ENCODE assay signal across 9 cellular contexts in genomic region chr19:41997851-41998229, GRCh38. TPM values are rescaled to one million over a fixed set of nuclear protein-coding genes. Genes with fewer than 3 reads are reported as not detected.
DNase-seq lines count a peak whose midpoint lies in the region; ATAC-seq, FAIRE-seq and TF ChIP-seq lines count a peak whose summit lies in the region.
"Had no signal": no experiment of that assay in that cellular context is flagged by ENCODE, and none has a peak within 500 bp of the region (broad histone marks: within the 10 kb centered on the region; RNA-seq: fewer than 3 reads in every experiment).

No MANE protein-coding gene starts in this region.

- H3K4me3 ChIP-seq in astrocyte (ENCODE audit: insufficient read depth, low read depth, low read length) = no peak overlapping the region

- H3K9me3 Mint-ChIP-seq in activated naive CD8-positive, alpha-beta T cell treated with anti-CD3 and anti-CD28 coated beads, Interleukin-2, amount 10 ng/mL, durations not matched to agents 7 days and 5 days = no peaks in the 10 kb centered on the region
- no peaks in the 10 kb centered on the region for H3K9me3 Mint-ChIP-seq in activated naive CD8-positive, alpha-beta T cell treated with anti-CD3 and anti-CD28 coated beads for 36 hours
- H3K9me3 Mint-ChIP-seq in astrocyte (ENCODE audit: unreplicated experiment) = peaks cover 11% of the 10 kb centered on the region
- H3K9me3 Mint-ChIP-seq in stimulated activated memory B cell treated with anti-CD40 and anti-IgM and Interleukin-4, amounts not matched to agents 10 μg/mL and 1 μg/mL and 100 μg/mL, for 72 hours = no peaks in the 10 kb centered on the region

- H3K36me3 Mint-ChIP-seq in activated naive CD8-positive, alpha-beta T cell treated with anti-CD3 and anti-CD28 coated beads, Interleukin-2, amount 10 ng/mL, durations not matched to agents 7 days and 5 days = no peaks in the 10 kb centered on the region
- H3K36me3 Mint-ChIP-seq in activated naive CD8-positive, alpha-beta T cell treated with anti-CD3 and anti-CD28 coated beads for 36 hours = no peaks in the 10 kb centered on the region
- peaks cover 15% of the 10 kb centered on the region for H3K36me3 Mint-ChIP-seq in astrocyte (ENCODE audit: low read depth, unreplicated experiment)
- no peaks in the 10 kb centered on the region for H3K36me3 Mint-ChIP-seq in stimulated activated memory B cell treated with anti-CD40 and anti-IgM and Interleukin-4, amounts not matched to agents 10 μg/mL and 1 μg/mL and 100 μg/mL, for 72 hours

- peaks cover 48% of the 10 kb centered on the region for H3K27me3 ChIP-seq in astrocyte (ENCODE audit: insufficient read depth, low read length)

- peaks cover 25% of the 10 kb centered on the region for H3K4me1 Mint-ChIP-seq in activated naive CD8-positive, alpha-beta T cell treated with anti-CD3 and anti-CD28 coated beads, Interleukin-2, amount 10 ng/mL, durations not matched to agents 7 days and 5 days
- H3K4me1 Mint-ChIP-seq in activated naive CD8-positive, alpha-beta T cell treated with anti-CD3 and anti-CD28 coated beads for 36 hours = peaks cover 17% of the 10 kb centered on the region
- H3K4me1 Mint-ChIP-seq in astrocyte (ENCODE audit: low read depth, unreplicated experiment) = peaks cover 8% of the 10 kb centered on the region
- H3K4me1 Mint-ChIP-seq in stimulated activated memory B cell treated with anti-CD40 and anti-IgM and Interleukin-4, amounts not matched to agents 10 μg/mL and 1 μg/mL and 100 μg/mL, for 72 hours = peaks cover 44% of the 10 kb centered on the region

- ATAC-seq in activated naive CD8-positive, alpha-beta T cell treated with anti-CD3 and anti-CD28 coated beads, Interleukin-2, amount 10 ng/mL, durations not matched to agents 7 days and 5 days (ENCODE audit: low read depth) = no peak
- peak; percentile 38 for ATAC-seq in stimulated activated memory B cell treated with anti-CD40 and anti-IgM and Interleukin-4, amounts not matched to agents 10 μg/mL and 1 μg/mL and 100 μg/mL, for 72 hours
- ATAC-seq in GM19328 (IDR thresholded peaks at IDR 0.05; ENCODE audit: unreplicated experiment) = no peak

- no peak for FAIRE-seq in astrocyte (lab: Jason Lieb, UNC)

- no peaks in the 10 kb centered on the region for H3K79me2 ChIP-seq in astrocyte (ENCODE audit: insufficient read depth, low read length)

- H3K9me3 ChIP-seq in astrocyte (ENCODE audit: insufficient read depth, low read depth, low read length) = no peaks in the 10 kb centered on the region

- no peak overlapping the region for H3K27ac ChIP-seq in astrocyte (ENCODE audit: low read depth, low read length)

- TF ChIP-seq CTCF in astrocyte (IDR thresholded peaks at IDR 0.05; ENCODE audit: insufficient read depth, low read depth, low read length) = no peak

- no peaks in the 10 kb centered on the region for H3K36me3 ChIP-seq in astrocyte (ENCODE audit: insufficient read depth, low read length)

- DNase-seq in activated naive CD8-positive, alpha-beta T cell treated with anti-CD3 and anti-CD28 coated beads, Interleukin-2, amount 10 ng/mL, durations not matched to agents 7 days and 5 days = no peak
- DNase-seq in activated naive CD8-positive, alpha-beta T cell treated with anti-CD3 and anti-CD28 coated beads for 36 hours = no peak
- DNase-seq in NCI-H1694 treated with DMSO at 0.1 percent for 48 hours (lab: John Stamatoyannopoulos, UW) (peak; percentile 86), astrocyte (ENCODE audit: low read depth) (no peak), dermis blood vessel endothelial cell (no peak), NCI-H1105 (lab: John Stamatoyannopoulos, UW) (no peak)

- H3K27me3 Mint-ChIP-seq in activated naive CD8-positive, alpha-beta T cell treated with anti-CD3 and anti-CD28 coated beads, Interleukin-2, amount 10 ng/mL, durations not matched to agents 7 days and 5 days = peaks cover 66% of the 10 kb centered on the region
- H3K27me3 Mint-ChIP-seq in activated naive CD8-positive, alpha-beta T cell treated with anti-CD3 and anti-CD28 coated beads for 36 hours = peaks cover 73% of the 10 kb centered on the region
- peaks cover 79% of the 10 kb centered on the region for H3K27me3 Mint-ChIP-seq in astrocyte (ENCODE audit: low read depth, unreplicated experiment)
- H3K27me3 Mint-ChIP-seq in stimulated activated memory B cell treated with anti-CD40 and anti-IgM and Interleukin-4, amounts not matched to agents 10 μg/mL and 1 μg/mL and 100 μg/mL, for 72 hours = peaks cover 78% of the 10 kb centered on the region

- POLR2A ChIA-PET in activated naive CD8-positive, alpha-beta T cell treated with anti-CD3 and anti-CD28 coated beads, Interleukin-2, amount 10 ng/mL, durations not matched to agents 7 days and 5 days (lab: Charles Lee) = no interaction called here

- H3K4me2 ChIP-seq in astrocyte (ENCODE audit: low read length) = no peak overlapping the region

- no peak overlapping the region for H3K9ac ChIP-seq in astrocyte (ENCODE audit: low read length)

- H4K20me1 ChIP-seq in astrocyte (ENCODE audit: insufficient read depth, low read length) = peaks cover 13% of the 10 kb centered on the region

- no peak overlapping the region for H3K27ac Mint-ChIP-seq in activated naive CD8-positive, alpha-beta T cell treated with anti-CD3 and anti-CD28 coated beads, Interleukin-2, amount 10 ng/mL, durations not matched to agents 7 days and 5 days
- H3K27ac Mint-ChIP-seq in activated naive CD8-positive, alpha-beta T cell treated with anti-CD3 and anti-CD28 coated beads for 36 hours = no peak overlapping the region
- H3K27ac Mint-ChIP-seq in astrocyte (ENCODE audit: unreplicated experiment) = no peak overlapping the region
- H3K27ac Mint-ChIP-seq in stimulated activated memory B cell treated with anti-CD40 and anti-IgM and Interleukin-4, amounts not matched to agents 10 μg/mL and 1 μg/mL and 100 μg/mL, for 72 hours = no peak overlapping the region

- no peak overlapping the region for H2AFZ ChIP-seq in astrocyte (ENCODE audit: low read depth, low read length)

- H3K4me3 Mint-ChIP-seq in activated naive CD8-positive, alpha-beta T cell treated with anti-CD3 and anti-CD28 coated beads, Interleukin-2, amount 10 ng/mL, durations not matched to agents 7 days and 5 days = peak overlapping the region; percentile 36
- no peak overlapping the region for H3K4me3 Mint-ChIP-seq in activated naive CD8-positive, alpha-beta T cell treated with anti-CD3 and anti-CD28 coated beads for 36 hours
- H3K4me3 Mint-ChIP-seq in astrocyte (ENCODE audit: unreplicated experiment) = peak overlapping the region; percentile 70
- H3K4me3 Mint-ChIP-seq in stimulated activated memory B cell treated with anti-CD40 and anti-IgM and Interleukin-4, amounts not matched to agents 10 μg/mL and 1 μg/mL and 100 μg/mL, for 72 hours = peak overlapping the region; percentile 66

- H3K4me1 ChIP-seq in astrocyte (ENCODE audit: insufficient read depth, low read length) = no peaks in the 10 kb centered on the region

RNA-seq across cellular contexts. Expression of gene ATP1A3, which starts 3.8 kb away (rescaled TPM):
- 1 to 10 TPM; 4.5 to 7.1 TPM for total RNA-seq in activated naive CD8-positive, alpha-beta T cell treated with anti-CD3 and anti-CD28 coated beads, Interleukin-2, amount 10 ng/mL, durations not matched to agents 7 days and 5 days
- 1 to 10 TPM; 4.3 to 4.8 TPM for total RNA-seq in activated naive CD8-positive, alpha-beta T cell treated with anti-CD3 and anti-CD28 coated beads for 36 hours
- total RNA-seq in astrocyte = 3.4 and 3.9 TPM in 2 replicates
- total RNA-seq in dermis blood vessel endothelial cell = under 0.01 and 0.05 TPM in 2 replicates
- total RNA-seq: subcutaneous adipose tissue had no signal

RNA-seq across cellular contexts. Expression of gene RABAC1, which starts 38.7 kb away (rescaled TPM):
- 10 to 100 TPM; 85.3 to 87.3 TPM for total RNA-seq in activated naive CD8-positive, alpha-beta T cell treated with anti-CD3 and anti-CD28 coated beads, Interleukin-2, amount 10 ng/mL, durations not matched to agents 7 days and 5 days
- 10 to 100 TPM; 46.9 to 50.7 TPM for total RNA-seq in activated naive CD8-positive, alpha-beta T cell treated with anti-CD3 and anti-CD28 coated beads for 36 hours
- total RNA-seq in astrocyte (257 and 278 TPM in 2 replicates), dermis blood vessel endothelial cell (73.9 and 132 TPM in 2 replicates)
